Comparison of ENCODE assay signal across 19 cellular contexts in genomic region chr10:11298116-11298515, GRCh38.
DNase-seq lines count a peak whose midpoint lies in the region; ATAC-seq and TF ChIP-seq lines count a peak whose summit lies in the region.
"Had no signal": no experiment of that assay in that cellular context is flagged by ENCODE, and none has a peak within 500 bp of the region (broad histone marks: within the 10 kb centered on the region; RNA-seq: fewer than 3 reads in every experiment).

No MANE protein-coding gene starts in this region.

- no peak overlapping the region for H3K9ac ChIP-seq in PC-3 (ENCODE audit: low read length)

- no peaks in the 10 kb centered on the region for H3K36me3 ChIP-seq in PC-3 (ENCODE audit: low read depth, low read length)
- H3K36me3 ChIP-seq: WERI-Rb-1 had no signal

- H3K9me3 ChIP-seq in PC-3 (ENCODE audit: low read length): no peaks in the 10 kb centered on the region
- H3K9me3 ChIP-seq: A549, upper lobe of left lung had no signal

- no peaks in the 10 kb centered on the region for H3K9me3 Mint-ChIP-seq in activated CD4-positive, alpha-beta T cell treated with anti-CD3 and anti-CD28 coated beads, Interleukin-2, amount 10 ng/mL, durations not matched to agents 24 days and 14 days
- no peaks in the 10 kb centered on the region for H3K9me3 Mint-ChIP-seq in central memory CD8-positive, alpha-beta T cell
- no peaks in the 10 kb centered on the region for H3K9me3 Mint-ChIP-seq in nephron progenitor cell

- TF ChIP-seq CTCF in PC-3 (conservative IDR thresholded peaks at IDR 0.05; ENCODE audit: low read depth, low read length) (no peak), nephron progenitor cell (IDR thresholded peaks at IDR 0.05) (no peak)

- H3K27me3 Mint-ChIP-seq in activated CD4-positive, alpha-beta T cell treated with anti-CD3 and anti-CD28 coated beads, Interleukin-2, amount 10 ng/mL, durations not matched to agents 24 days and 14 days: no peaks in the 10 kb centered on the region
- no peaks in the 10 kb centered on the region for H3K27me3 Mint-ChIP-seq in central memory CD8-positive, alpha-beta T cell
- no peaks in the 10 kb centered on the region for H3K27me3 Mint-ChIP-seq in nephron progenitor cell (ENCODE audit: low read depth, poor library complexity)

- H3K9me2 ChIP-seq in PC-3 (replicated peaks; ENCODE audit: low read length): no peaks in the 10 kb centered on the region

- peaks cover 2% of the 10 kb centered on the region for H3K4me1 Mint-ChIP-seq in activated CD4-positive, alpha-beta T cell treated with anti-CD3 and anti-CD28 coated beads, Interleukin-2, amount 10 ng/mL, durations not matched to agents 24 days and 14 days
- H3K4me1 Mint-ChIP-seq in central memory CD8-positive, alpha-beta T cell: peaks cover 41% of the 10 kb centered on the region
- H3K4me1 Mint-ChIP-seq in nephron progenitor cell: peaks cover 57% of the 10 kb centered on the region

- POLR2A ChIA-PET in PC-3 (lab: Charles Lee; ENCODE audit: unreplicated experiment): no interaction called here

- H4K20me1 ChIP-seq in PC-3 (ENCODE audit: low read length): no peaks in the 10 kb centered on the region

- H3K27me3 ChIP-seq in PC-3 (ENCODE audit: low read length): peaks cover 43% of the 10 kb centered on the region
- H3K27me3 ChIP-seq: upper lobe of left lung had no signal

- peak overlapping the region; percentile 27 for H3K27ac Mint-ChIP-seq in activated CD4-positive, alpha-beta T cell treated with anti-CD3 and anti-CD28 coated beads, Interleukin-2, amount 10 ng/mL, durations not matched to agents 24 days and 14 days
- H3K27ac Mint-ChIP-seq in central memory CD8-positive, alpha-beta T cell (ENCODE audit: low read depth): peak overlapping the region; percentile 92
- peak overlapping the region; percentile 50 for H3K27ac Mint-ChIP-seq in nephron progenitor cell

- no peak overlapping the region for H2AFZ ChIP-seq in PC-3 (ENCODE audit: low read length)

- no peaks in the 10 kb centered on the region for H3K4me1 ChIP-seq in PC-3 (ENCODE audit: insufficient read depth, low read length)
- H3K4me1 ChIP-seq: A549, upper lobe of left lung had no signal

- ATAC-seq in PC-3: no peak
- ATAC-seq in central memory CD8-positive, alpha-beta T cell (replicated peaks; ENCODE audit: extremely low read depth, poor library complexity, severe bottlenecking): no peak
- ATAC-seq: A549, esophagus mucosa had no signal

- H3K4me2 ChIP-seq in PC-3 (ENCODE audit: low read length): no peak overlapping the region
- H3K4me2 ChIP-seq: A549 had no signal

- no TSS peak for BruUV-seq in PC-3 (replicated peaks; lab: Mats Ljungman, UMichigan)

- no peaks in the 10 kb centered on the region for H3K79me2 ChIP-seq in PC-3 (ENCODE audit: low read length)

- no peaks in the 10 kb centered on the region for H3F3A ChIP-seq in PC-3 (ENCODE audit: low read length, unreplicated experiment)

- DNase-seq in activated CD4-positive, alpha-beta T cell treated with anti-CD3 and anti-CD28 coated beads, Interleukin-2, amount 10 ng/mL, durations not matched to agents 24 days and 14 days: no peak
- no peak for DNase-seq in activated CD4-positive, alpha-beta T cell treated with anti-CD3 and anti-CD28 coated beads, Interleukin-2, amount 50 U/mL, for 1 hour
- DNase-seq in PC-3 (peak; percentile 3), nephron progenitor cell (no peak), Kasumi-1 (lab: John Stamatoyannopoulos, UW) (no peak), midbrain (lab: John Stamatoyannopoulos, UW) (no peak), NCI-H146 (lab: John Stamatoyannopoulos, UW) (no peak)
- no peak for DNase-seq in central memory CD8-positive, alpha-beta T cell (ENCODE audit: low spot score in 2 of 2)
- DNase-seq: activated gamma-delta T cell; KBM-7; mesenchymal stem cell; NCI-H1694 treated with DMSO at 0.1 percent for 48 hours; NCI-H82; posterior cingulate gyrus; stimulated activated CD8-positive, alpha-beta memory T cell treated with anti-CD3 and anti-CD28 coated beads, Interleukin-4, amount 100 ng/mL, for 48 hours; upper lobe of left lung; WERI-Rb-1 had no signal

- intact Hi-C loops in activated CD4-positive, alpha-beta T cell treated with anti-CD3 and anti-CD28 coated beads, Interleukin-2, amount 10 ng/mL, durations not matched to agents 24 days and 14 days (cut with micrococcal nuclease): no loop called here
- intact Hi-C loops in PC-3 (cut with micrococcal nuclease): no loop called here

- H3K4me3 Mint-ChIP-seq in activated CD4-positive, alpha-beta T cell treated with anti-CD3 and anti-CD28 coated beads, Interleukin-2, amount 10 ng/mL, durations not matched to agents 24 days and 14 days: no peak overlapping the region
- H3K4me3 Mint-ChIP-seq in central memory CD8-positive, alpha-beta T cell: no peak overlapping the region
- H3K4me3 Mint-ChIP-seq in nephron progenitor cell: no peak overlapping the region

- no peak overlapping the region for H3K27ac ChIP-seq in PC-3 (ENCODE audit: low read length)
- H3K27ac ChIP-seq: A549, upper lobe of left lung, WERI-Rb-1 had no signal

- peaks cover 75% of the 10 kb centered on the region for H3K36me3 Mint-ChIP-seq in activated CD4-positive, alpha-beta T cell treated with anti-CD3 and anti-CD28 coated beads, Interleukin-2, amount 10 ng/mL, durations not matched to agents 24 days and 14 days (ENCODE audit: low read depth)
- peaks cover 68% of the 10 kb centered on the region for H3K36me3 Mint-ChIP-seq in central memory CD8-positive, alpha-beta T cell (ENCODE audit: insufficient read depth)
- peaks cover 4% of the 10 kb centered on the region for H3K36me3 Mint-ChIP-seq in nephron progenitor cell (ENCODE audit: low read depth)

- no peak overlapping the region for H3K4me3 ChIP-seq in PC-3 (ENCODE audit: low read length)
- H3K4me3 ChIP-seq: A549, upper lobe of left lung had no signal

- CTCF ChIA-PET in PC-3 (lab: Charles Lee): no interaction called here

Comparison
In these comparisons a context has a peak if more than half of its experiments do, and no peak if none do; other contexts are left out.
1. H3K27ac Mint-ChIP-seq: peak in every context shown above with its lines; median percentile 92 in central memory CD8-positive, alpha-beta T cell; 50 in nephron progenitor cell; 27 in activated CD4-positive, alpha-beta T cell treated with anti-CD3 and anti-CD28 coated beads, Interleukin-2, amount 10 ng/mL, durations not matched to agents 24 days and 14 days.